In the genomic region with DNA sequence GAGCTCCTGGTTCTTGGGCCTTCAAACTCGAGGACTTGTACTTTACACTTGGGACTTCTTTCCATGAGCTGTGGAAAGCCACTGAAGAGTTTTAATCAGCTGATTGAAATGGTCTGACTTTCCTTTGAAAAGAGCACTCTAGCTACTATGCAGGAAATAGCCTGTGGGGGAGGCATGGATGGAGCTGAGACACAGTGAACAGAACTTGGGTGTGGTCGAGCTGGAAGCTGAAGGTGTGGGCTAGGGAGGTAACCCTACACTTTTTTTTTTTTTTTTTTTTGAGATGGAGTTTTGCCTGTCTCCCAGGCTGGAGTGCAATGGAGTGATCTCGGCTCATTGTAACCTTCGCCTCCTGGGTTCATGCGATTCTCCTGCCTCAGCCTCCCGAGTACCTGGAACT, we compare ENCODE assay signal across 26 cellular contexts.
"Had no signal": no experiment of that assay in that cellular context is flagged by ENCODE, and none has a peak within 500 bp of the region (broad histone marks: within the 10 kb centered on the region; RNA-seq: fewer than 3 reads in every experiment).

No MANE protein-coding gene starts in this region.

- H3K27me3 ChIP-seq: ascending aorta, body of pancreas had no signal

- H3K9me3 ChIP-seq: ascending aorta, body of pancreas had no signal

- H3K9ac ChIP-seq: KMS-11 had no signal

- DNase-seq: activated B cell treated with CpG ODN at 0.5 μM for 24 hours; activated CD4-positive, alpha-beta T cell treated with anti-CD3 and anti-CD28 coated beads for 1 hour; activated CD4-positive, alpha-beta T cell treated with anti-CD3 and anti-CD28 coated beads, Interleukin-2, amount 10 ng/mL, durations not matched to agents 24 days and 14 days; activated CD4-positive, alpha-beta T cell treated with anti-CD3 and anti-CD28 coated beads, Interleukin-2, amount 50 U/mL, for 48 hours; activated CD8-positive, alpha-beta memory T cell treated with anti-CD3 and anti-CD28 coated beads, Interleukin-2, amount 10 ng/mL, durations not matched to agents 7 days and 5 days; activated effector memory CD4-positive, alpha-beta T cell treated with Interleukin-2 at 50 U/mL for 16 hours; activated naive CD4-positive, alpha-beta T cell; activated naive CD8-positive, alpha-beta T cell treated with anti-CD3 and anti-CD28 coated beads, Interleukin-2, amount 50 U/mL, for 24 hours; activated T-cell treated with anti-CD3 and anti-CD28 coated beads, Interleukin-2, amount 50 U/mL, for 24 hours; amniotic stem cell; body of pancreas; NCI-H1092; NCI-H1417; NCI-H1930; NCI-H446 treated with DMSO at 0.1 percent for 48 hours; NCI-H524 treated with DMSO at 0.1 percent for 48 hours; NK-92 treated with Interleukin-12 subunit alpha and Interleukin-12 subunit beta, amount 100 ng/mL, for 24 hours; OCI-M1; SIG-M5; T-helper 2 cell; T1000 had no signal

- H3K4me3 ChIP-seq: ascending aorta, body of pancreas had no signal

- FAIRE-seq: RCC 7860, TTC549 had no signal

- H3K27ac ChIP-seq: ascending aorta, body of pancreas, KMS-11 had no signal

- H3K4me2 ChIP-seq: KMS-11 had no signal

- H3K36me3 ChIP-seq: ascending aorta had no signal

- ATAC-seq: activated CD8-positive, alpha-beta memory T cell treated with anti-CD3 and anti-CD28 coated beads, Interleukin-2, amount 10 ng/mL, durations not matched to agents 7 days and 5 days; activated naive CD4-positive, alpha-beta T cell treated with anti-CD3 and anti-CD28 coated beads, Interleukin-2, amount 50 U/mL, for 72 hours; activated naive CD8-positive, alpha-beta T cell treated with anti-CD3 and anti-CD28 coated beads, Interleukin-2, amount 50 U/mL, for 24 hours; body of pancreas had no signal
